In genomic region chr6:42043787-42044475, GRCh38 we compare ENCODE assay signal across 8 cellular contexts.
A peak's percentile ranks its signal among the peaks of the same experiment; 100 is the strongest.
DNase-seq lines count a peak whose midpoint lies in the region; ATAC-seq lines count a peak whose summit lies in the region.

No MANE protein-coding gene starts in this region.

- H3K4me1 Mint-ChIP-seq in effector memory CD8-positive, alpha-beta T cell (ENCODE audit: low read depth in 2 of 2): peaks cover 70 to 77% of the 10 kb centered on the region in 2 donors

- peak; percentile 90 for DNase-seq in AG08395 (ENCODE audit: low spot score)
- DNase-seq in HUDEP-2 (lab: John Stamatoyannopoulos, UW; ENCODE audit: unreplicated experiment in 76 of 76): peak in 73 of 76 experiments; percentile 56 to 97 (median 89)
- peak; percentile 84 for DNase-seq in NOMO-1 treated with dmso at 0.1 percent for 144 hours (lab: John Stamatoyannopoulos, UW; ENCODE audit: unreplicated experiment)
- DNase-seq in activated CD8-positive, alpha-beta memory T cell treated with anti-CD3 and anti-CD28 coated beads for 48 hours (ENCODE audit: low read depth in 2 of 3, low spot score in 2 of 3): peak; percentile 74 to 98 (median 97)
- peak; percentile 93 to 94 (median 94) for DNase-seq in effector memory CD8-positive, alpha-beta T cell
- DNase-seq in middle frontal gyrus (ENCODE audit: extremely low spot score, low spot score): peak; percentile 70
- DNase-seq in stimulated activated CD8-positive, alpha-beta memory T cell treated with anti-CD3 and anti-CD28 coated beads, Interleukin-2, amount 100 ng/mL, for 48 hours (ENCODE audit: low read depth in 2 of 2): peak; percentile 87 to 93

- H3K27me3 Mint-ChIP-seq in effector memory CD8-positive, alpha-beta T cell: no peaks in the 10 kb centered on the region

- H3K9me3 Mint-ChIP-seq in effector memory CD8-positive, alpha-beta T cell: no peaks in the 10 kb centered on the region

- peak overlapping the region; percentile 89 to 94 for H3K4me3 Mint-ChIP-seq in effector memory CD8-positive, alpha-beta T cell

- ATAC-seq in GM19023 (IDR thresholded peaks at IDR 0.05; ENCODE audit: unreplicated experiment): peak; percentile 41
- ATAC-seq in effector memory CD8-positive, alpha-beta T cell (replicated peaks): peak; percentile 37

- peak overlapping the region; percentile 50 to 82 for H3K27ac Mint-ChIP-seq in effector memory CD8-positive, alpha-beta T cell

- H3K36me3 Mint-ChIP-seq in effector memory CD8-positive, alpha-beta T cell (ENCODE audit: insufficient read depth): peaks cover 62% of the 10 kb centered on the region

Comparison
In these comparisons a context has a peak if more than half of its experiments do, and no peak if none do; other contexts are left out.
1. Peak in every context shown above with its lines: DNase-seq and ATAC-seq.